In the genomic region with DNA sequence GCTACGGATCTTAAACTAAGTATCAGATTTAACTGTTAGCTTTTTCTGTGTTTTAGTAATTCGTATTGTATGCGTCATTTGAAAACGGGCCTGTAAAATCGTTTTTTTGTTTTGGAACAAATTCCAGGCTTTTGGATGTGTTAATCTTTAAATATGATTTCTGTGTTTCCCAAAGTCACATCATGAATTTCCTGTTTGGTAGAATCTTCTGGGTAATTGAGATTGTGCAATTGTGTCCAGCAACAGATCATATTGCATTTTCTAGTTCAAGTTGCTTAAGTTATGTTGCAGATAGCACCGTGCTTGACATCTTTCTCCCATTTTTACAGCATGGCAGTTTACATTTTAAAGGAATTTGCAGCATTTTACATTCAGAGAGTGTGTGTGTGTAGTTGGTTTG, we compare ENCODE assay signal across 8 cellular contexts. TPM values are rescaled to one million over a fixed set of nuclear protein-coding genes. Genes with fewer than 3 reads are reported as not detected.
DNase-seq lines count a peak whose midpoint lies in the region; FAIRE-seq and TF ChIP-seq lines count a peak whose summit lies in the region.

No MANE protein-coding gene starts in this region.

- H3K9me2 ChIP-seq in OCI-LY7 (ENCODE audit: insufficient read depth, low read length): no peaks in the 10 kb centered on the region

- TF ChIP-seq CTCF in OCI-LY7 (conservative IDR thresholded peaks at IDR 0.05; ENCODE audit: low read length) (no peak), H1 (IDR thresholded peaks at IDR 0.05; ENCODE audit: control extremely low read depth in 1 of 3, insufficient read depth in 1 of 3, low read depth in 1 of 3, low read length in 3 of 3) (no peak), osteoblast (IDR thresholded peaks at IDR 0.05; ENCODE audit: extremely low read depth, low read depth, low read length) (no peak)

- H4K91ac ChIP-seq in H1 (replicated peaks; ENCODE audit: insufficient read length, low read length): no peak overlapping the region

- intact Hi-C loops in OCI-LY7 (cut with micrococcal nuclease; ENCODE audit: unreplicated experiment): loop anchor here (5.0 kb wide), 1 partner anchor 83 kb away; no protein-coding TSS in a partner anchor

- 68% methylated on average over 6 of the region's 6 CpGs; no CpG with 5 or more reads in 1 of the 2 experiments for WGBS in H1 (ENCODE audit: extremely low coverage in 1 of 2, insufficient coverage in 1 of 2, insufficient read length in 1 of 2, insufficient replicate concordance in 2 of 2, low coverage in 1 of 2, low lambda C conversion rate in 2 of 2, missing lambda C conversion rate in 1 of 2), 2 experiments

- no peak overlapping the region for H3K14ac ChIP-seq in H1 (ENCODE audit: insufficient read length)

- H3K9me3 Mint-ChIP-seq in T-helper 1 cell treated with Interleukin-12 subunit alpha and Interleukin-12 subunit beta and Interleukin-4 antibody, amounts not matched to agents 30 μg/mL and 1 μg/mL, for 36 hours: no peaks in the 10 kb centered on the region

- no peak overlapping the region for H3K4ac ChIP-seq in H1 (replicated peaks; ENCODE audit: insufficient read length, low read depth, low read length)

- peaks cover 17% of the 10 kb centered on the region for H4K20me1 ChIP-seq in OCI-LY7 (ENCODE audit: insufficient read depth, low read length)
- peaks cover 4% of the 10 kb centered on the region in 2 experiments for H4K20me1 ChIP-seq in H1 (replicated peaks in 1 of 2; ENCODE audit: control insufficient read depth in 1 of 2, insufficient read depth in 2 of 2, low read length in 2 of 2)
- H4K20me1 ChIP-seq in osteoblast (ENCODE audit: insufficient read depth, low read length): peaks cover 39% of the 10 kb centered on the region

- H4K5ac ChIP-seq in H1 (ENCODE audit: insufficient read length, low read depth, low read length): no peak overlapping the region

- POLR2A ChIA-PET in OCI-LY7 (lab: Charles Lee): interaction anchor here (0.5 to 2.0 kb wide), 8 partner anchors 17 to 505 kb away, joined by 3 to 9 read pairs (median 6); no protein-coding TSS in a partner anchor
- POLR2A ChIA-PET in H1 (lab: Charles Lee; ENCODE audit: partially characterized antibody): interaction anchor here (1.1 to 1.7 kb wide), 4 partner anchors 9 to 36 kb away, joined by 3 to 8 read pairs (median 4); no protein-coding TSS in a partner anchor

- peaks cover 22% of the 10 kb centered on the region for H3K27me3 Mint-ChIP-seq in T-helper 1 cell treated with Interleukin-12 subunit alpha and Interleukin-12 subunit beta and Interleukin-4 antibody, amounts not matched to agents 30 μg/mL and 1 μg/mL, for 36 hours (ENCODE audit: low read depth)

- CTCF ChIA-PET in OCI-LY7 (lab: Charles Lee; ENCODE audit: unreplicated experiment): interaction anchor here (1.4 kb wide), 1 partner anchor 66 kb away, joined by 5 read pairs; no protein-coding TSS in a partner anchor
- CTCF ChIA-PET in H1 (lab: Charles Lee; ENCODE audit: partially characterized antibody): interaction anchor here (0.6 to 6.1 kb wide), 7 partner anchors 14 to 380 kb away, joined by 3 to 57 read pairs (median 4); no protein-coding TSS in a partner anchor

- H2BK120ac ChIP-seq in H1 (replicated peaks; ENCODE audit: low read depth, low read length): no peak overlapping the region

- no peak overlapping the region for H2BK20ac ChIP-seq in H1 (ENCODE audit: low read length)

- no peak for FAIRE-seq in H1 (lab: Jason Lieb, UNC)

- H3K4me1 ChIP-seq in OCI-LY7 (ENCODE audit: insufficient read depth, low read length, poor library complexity, severe bottlenecking): peaks cover 12% of the 10 kb centered on the region
- peaks cover 0 to 14% (median 8%) of the 10 kb centered on the region in 4 experiments; a peak in 5 of 7 replicates for H3K4me1 ChIP-seq in H1 (replicated peaks in 1 of 4; ENCODE audit: control insufficient read depth in 3 of 4, insufficient read depth in 4 of 4, low read length in 3 of 4)
- peaks cover 37% of the 10 kb centered on the region for H3K4me1 ChIP-seq in osteoblast (ENCODE audit: insufficient read depth, low read length)

- H3K27ac ChIP-seq in OCI-LY7 (ENCODE audit: low read depth, low read length, poor library complexity, severe bottlenecking): peak overlapping the region; percentile 47
- H3K27ac ChIP-seq in H1 (ENCODE audit: low read depth, low read length): no peak overlapping the region
- peak overlapping the region; percentile 84 for H3K27ac ChIP-seq in osteoblast (ENCODE audit: low read depth, low read length)

- H3K27me3 ChIP-seq in H1 (replicated peaks in 1 of 4; ENCODE audit: control insufficient read depth in 3 of 4, extremely low read depth in 1 of 4, insufficient read depth in 3 of 4, low read length in 3 of 4): no peaks in the 10 kb centered on the region
- no peaks in the 10 kb centered on the region for H3K27me3 ChIP-seq in osteoblast (ENCODE audit: insufficient read depth, low read length)

- H3K27ac Mint-ChIP-seq in T-helper 1 cell treated with Interleukin-12 subunit alpha and Interleukin-12 subunit beta and Interleukin-4 antibody, amounts not matched to agents 30 μg/mL and 1 μg/mL, for 36 hours: peak overlapping the region; percentile 81

- no peak overlapping the region; a peak in 1 of 7 replicates for H3K9ac ChIP-seq in H1 (replicated peaks in 1 of 4; ENCODE audit: extremely low read depth in 1 of 4, low read depth in 3 of 4, low read length in 3 of 4)

- peaks cover 4% of the 10 kb centered on the region for H3K79me1 ChIP-seq in H1 (ENCODE audit: low read depth, low read length)

- TF ChIP-seq RAD21 in H1 (IDR thresholded peaks at IDR 0.05 in 1 of 2, conservative IDR thresholded peaks at IDR 0.05 in 1 of 2; ENCODE audit: low read depth in 2 of 2, low read length in 2 of 2): no peak

- H2BK5ac ChIP-seq in H1 (ENCODE audit: low read depth, low read length): no peak overlapping the region

- TF ChIP-seq POLR2A in H1 (IDR thresholded peaks at IDR 0.05; ENCODE audit: control extremely low read depth in 1 of 2, low read depth in 2 of 2, low read length in 2 of 2): no peak

- H3K4me3 ChIP-seq in OCI-LY7 (ENCODE audit: low read depth, low read length, poor library complexity, severe bottlenecking): peak overlapping the region; percentile 99
- H3K4me3 ChIP-seq in H1 (ENCODE audit: extremely low read depth in 1 of 4, insufficient read depth in 2 of 4, low read depth in 3 of 4, low read length in 4 of 4): peak overlapping the region; percentile 91 to 95 (median 93); a peak in 6 of 8 replicates
- H3K4me3 ChIP-seq in osteoblast (ENCODE audit: insufficient read depth, low read length): peak overlapping the region; percentile 96

- H3K23me2 ChIP-seq in H1 (ENCODE audit: low read depth, low read length): peaks cover 9% of the 10 kb centered on the region

- no peak overlapping the region for H2BK15ac ChIP-seq in H1 (ENCODE audit: low read length)

- no peak for TF ChIP-seq EP300 in H1 (IDR thresholded peaks at IDR 0.05; ENCODE audit: borderline replicate concordance in 1 of 2, low read depth in 2 of 2, low read length in 2 of 2)

- no peak overlapping the region for H3K56ac ChIP-seq in H1 (replicated peaks; ENCODE audit: insufficient read length, low read depth, low read length)

- no peak overlapping the region for H2AK5ac ChIP-seq in H1 (ENCODE audit: low read depth, low read length)

- H2AFZ ChIP-seq in OCI-LY7 (ENCODE audit: low read length): no peak overlapping the region
- H2AFZ ChIP-seq in H1 (ENCODE audit: low read length): no peak overlapping the region
- peak overlapping the region; percentile 20 for H2AFZ ChIP-seq in osteoblast (ENCODE audit: low read length)

- no peak overlapping the region for H3K23ac ChIP-seq in H1 (ENCODE audit: insufficient read length)

- peak overlapping the region; percentile 81 for H3K4me2 ChIP-seq in OCI-LY7 (ENCODE audit: low read length)
- H3K4me2 ChIP-seq in H1 (ENCODE audit: insufficient read depth in 1 of 2, low read depth in 2 of 2, low read length in 2 of 2): peak overlapping the region; percentile 77 to 93
- H3K4me2 ChIP-seq in osteoblast (ENCODE audit: insufficient read depth, low read length): peak overlapping the region; percentile 76

- H3K9me3 ChIP-seq in OCI-LY7 (ENCODE audit: low read length) (no peaks in the 10 kb centered on the region; the same call in 1 of the 2 replicates), H1 (ENCODE audit: insufficient read depth in 2 of 2, low read depth in 1 of 2, low read length in 1 of 2) (no peaks in the 10 kb centered on the region), osteoblast (ENCODE audit: low read depth, low read length) (no peaks in the 10 kb centered on the region)

- no peak overlapping the region for H4K8ac ChIP-seq in H1 (ENCODE audit: extremely low read depth, insufficient read depth, low read length)

- H2BK12ac ChIP-seq in H1 (ENCODE audit: low read depth, low read length): no peak overlapping the region

- H3K79me2 ChIP-seq in OCI-LY7 (ENCODE audit: insufficient read depth, low read depth, low read length): peaks cover 66% of the 10 kb centered on the region
- peaks cover 3 to 63% of the 10 kb centered on the region in 2 experiments; a peak in 3 of 4 replicates for H3K79me2 ChIP-seq in H1 (ENCODE audit: control insufficient read depth in 1 of 2, insufficient read depth in 2 of 2, low read length in 2 of 2)
- H3K79me2 ChIP-seq in osteoblast (ENCODE audit: insufficient read depth, low read length): peaks cover 66% of the 10 kb centered on the region

- no peak overlapping the region for H3K18ac ChIP-seq in H1 (ENCODE audit: extremely low read depth, low read length)

- no TSS peak for BruUV-seq in OCI-LY7 (replicated peaks; lab: Mats Ljungman, UMichigan)

- H3K4me3 Mint-ChIP-seq in T-helper 1 cell treated with Interleukin-12 subunit alpha and Interleukin-12 subunit beta and Interleukin-4 antibody, amounts not matched to agents 30 μg/mL and 1 μg/mL, for 36 hours: peak overlapping the region; percentile 89

- H3K4me1 Mint-ChIP-seq in T-helper 1 cell treated with Interleukin-12 subunit alpha and Interleukin-12 subunit beta and Interleukin-4 antibody, amounts not matched to agents 30 μg/mL and 1 μg/mL, for 36 hours (ENCODE audit: low read depth): peaks cover 40% of the 10 kb centered on the region

- DNase-seq in T-helper 1 cell (no peak), OCI-LY7 (ENCODE audit: low spot score) (no peak), H1 (ENCODE audit: low read depth in 1 of 2, low spot score in 2 of 2) (no peak), osteoblast (ENCODE audit: insufficient read length, low spot score, missing footprints) (peak; percentile 51), cerebellar cortex (ENCODE audit: low spot score) (no peak), putamen (ENCODE audit: low spot score) (no peak), amygdala (lab: John Stamatoyannopoulos, UW) (no peak)

- H3K36me3 ChIP-seq in OCI-LY7 (ENCODE audit: insufficient read depth, low read length): peaks cover 8% of the 10 kb centered on the region
- no peaks in the 10 kb centered on the region for H3K36me3 ChIP-seq in H1 (ENCODE audit: control insufficient read depth in 2 of 4, insufficient read depth in 4 of 4, low read length in 3 of 4)
- H3K36me3 ChIP-seq in osteoblast (ENCODE audit: insufficient read depth, low read length): no peaks in the 10 kb centered on the region

- H3K36me3 Mint-ChIP-seq in T-helper 1 cell treated with Interleukin-12 subunit alpha and Interleukin-12 subunit beta and Interleukin-4 antibody, amounts not matched to agents 30 μg/mL and 1 μg/mL, for 36 hours (ENCODE audit: low read depth): peaks cover 16% of the 10 kb centered on the region

RNA-seq across cellular contexts. Expression of a gene that starts 1.9 kb away (rescaled TPM):
- total RNA-seq in OCI-LY7 (2014; rRNA removed; shearing (Covaris generic)): 30.2 and 38.7 TPM in 2 replicates
- total RNA-seq in OCI-LY7 (2022) (43.1 and 45.3 TPM in 2 replicates), osteoblast (86.0 and 90.5 TPM in 2 replicates)
- 33.2 and 39.3 TPM in 2 replicates for total RNA-seq in H1 (2021; fragmentation: NEBNext Ultra II Directional; extraction: Animal tissue kit (Norgen Biotek cat#: 25700))
- 15.9 and 18.1 TPM in 2 replicates for polyA plus RNA-seq in H1 (2011; rRNA removed)
- 20.6 TPM for polyA plus RNA-seq in H1 (2011; cell fraction: cytosol; rRNA removed)
- 18.1 TPM for polyA plus RNA-seq in H1 (2011; cell fraction: nucleus; rRNA removed)
- polyA plus RNA-seq in H1 (2012, experiment 1 of 2): 20.5 to 29.3 TPM (median 23.2 TPM) in 4 replicates
- 5.6 TPM for polyA plus RNA-seq in H1 (2012, experiment 2 of 2)
- 14.8 TPM for polyA plus RNA-seq in H1 (2013, experiment 1 of 2)
- polyA plus RNA-seq in H1 (2013, experiment 2 of 2): 14.9 TPM
- 49.4 and 84.0 TPM in 2 replicates for polyA minus RNA-seq in H1 (2011; rRNA and poly(A)+ RNA removed)
- 31.4 TPM for polyA minus RNA-seq in H1 (2011; cell fraction: cytosol; rRNA and poly(A)+ RNA removed)
- polyA minus RNA-seq in H1 (2011; cell fraction: nucleus; rRNA and poly(A)+ RNA removed): 59.9 TPM

RNA-seq across cellular contexts. Expression of a gene that starts 5.0 kb away (rescaled TPM):
- total RNA-seq in OCI-LY7 (2014; rRNA removed; shearing (Covaris generic)): not detected in 2 replicates
- not detected in 2 replicates for total RNA-seq in OCI-LY7 (2022)
- 0.56 and 1.1 TPM in 2 replicates for total RNA-seq in H1 (2021; fragmentation: NEBNext Ultra II Directional; extraction: Animal tissue kit (Norgen Biotek cat#: 25700))
- polyA plus RNA-seq in H1 (2011; rRNA removed): 0.57 and 0.86 TPM in 2 replicates
- 0.32 TPM for polyA plus RNA-seq in H1 (2011; cell fraction: cytosol; rRNA removed)
- polyA plus RNA-seq in H1 (2011; cell fraction: nucleus; rRNA removed): 0.56 TPM
- polyA plus RNA-seq in H1 (2012, experiment 1 of 2): 0.36 to 1.5 TPM (median 0.65 TPM) in 4 replicates
- polyA plus RNA-seq in H1 (2012, experiment 2 of 2): 0.13 TPM
- polyA plus RNA-seq in H1 (2013, experiment 1 of 2): 0.32 TPM
- polyA plus RNA-seq in H1 (2013, experiment 2 of 2): 0.66 TPM
- polyA minus RNA-seq in H1 (2011; rRNA and poly(A)+ RNA removed): 0.24 and 0.28 TPM in 2 replicates
- polyA minus RNA-seq in H1 (2011; cell fraction: cytosol; rRNA and poly(A)+ RNA removed): not detected
- polyA minus RNA-seq in H1 (2011; cell fraction: nucleus; rRNA and poly(A)+ RNA removed): 0.70 TPM
- under 0.01 TPM in 1 of 2 replicates, not detected in the other for total RNA-seq in osteoblast
